1 cellular context compared by ENCODE assay signal in the genomic region with DNA sequence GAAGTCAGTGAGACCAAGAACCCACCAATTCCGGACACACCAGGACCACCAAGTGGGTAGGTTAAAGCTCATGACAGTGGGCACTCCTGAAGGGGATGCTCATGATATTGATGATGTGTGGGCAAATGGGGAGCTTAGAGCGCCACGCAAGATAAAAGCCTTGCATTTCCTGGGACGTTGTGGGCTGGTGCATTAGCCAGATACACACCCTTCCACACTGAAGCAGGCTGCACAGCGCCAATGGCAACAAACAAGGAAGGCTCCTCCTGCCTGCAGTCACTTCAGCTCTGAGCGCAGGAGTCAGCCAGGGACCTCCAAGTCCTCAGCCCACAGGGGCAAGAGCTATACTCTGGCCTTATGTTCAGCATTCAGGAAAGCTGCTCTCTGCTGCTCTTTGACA.
TF ChIP-seq lines count a peak whose summit lies in the region.

No MANE protein-coding gene starts in this region.

TF ChIP-seq in SK-N-SH treated with all-trans-retinoic acid at 6 μM for 48 hours, 23 proteins besides CTCF, POLR2A, EP300 and RAD21 (continued from another document):
- TF ChIP-seq, protein P1, sequence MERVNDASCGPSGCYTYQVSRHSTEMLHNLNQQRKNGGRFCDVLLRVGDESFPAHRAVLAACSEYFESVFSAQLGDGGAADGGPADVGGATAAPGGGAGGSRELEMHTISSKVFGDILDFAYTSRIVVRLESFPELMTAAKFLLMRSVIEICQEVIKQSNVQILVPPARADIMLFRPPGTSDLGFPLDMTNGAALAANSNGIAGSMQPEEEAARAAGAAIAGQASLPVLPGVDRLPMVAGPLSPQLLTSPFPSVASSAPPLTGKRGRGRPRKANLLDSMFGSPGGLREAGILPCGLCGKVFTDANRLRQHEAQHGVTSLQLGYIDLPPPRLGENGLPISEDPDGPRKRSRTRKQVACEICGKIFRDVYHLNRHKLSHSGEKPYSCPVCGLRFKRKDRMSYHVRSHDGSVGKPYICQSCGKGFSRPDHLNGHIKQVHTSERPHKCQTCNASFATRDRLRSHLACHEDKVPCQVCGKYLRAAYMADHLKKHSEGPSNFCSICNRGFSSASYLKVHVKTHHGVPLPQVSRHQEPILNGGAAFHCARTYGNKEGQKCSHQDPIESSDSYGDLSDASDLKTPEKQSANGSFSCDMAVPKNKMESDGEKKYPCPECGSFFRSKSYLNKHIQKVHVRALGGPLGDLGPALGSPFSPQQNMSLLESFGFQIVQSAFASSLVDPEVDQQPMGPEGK (CRISPR knock-in tag; IDR thresholded peaks at IDR 0.05; ENCODE audit: borderline replicate concordance) = no peak
- TF ChIP-seq ZNF565 (CRISPR knock-in tag; conservative IDR thresholded peaks at IDR 0.05; ENCODE audit: low read depth) = no peak
- TF ChIP-seq ZNF8 (CRISPR knock-in tag; IDR thresholded peaks at IDR 0.05) = no peak
- TF ChIP-seq, protein P2, sequence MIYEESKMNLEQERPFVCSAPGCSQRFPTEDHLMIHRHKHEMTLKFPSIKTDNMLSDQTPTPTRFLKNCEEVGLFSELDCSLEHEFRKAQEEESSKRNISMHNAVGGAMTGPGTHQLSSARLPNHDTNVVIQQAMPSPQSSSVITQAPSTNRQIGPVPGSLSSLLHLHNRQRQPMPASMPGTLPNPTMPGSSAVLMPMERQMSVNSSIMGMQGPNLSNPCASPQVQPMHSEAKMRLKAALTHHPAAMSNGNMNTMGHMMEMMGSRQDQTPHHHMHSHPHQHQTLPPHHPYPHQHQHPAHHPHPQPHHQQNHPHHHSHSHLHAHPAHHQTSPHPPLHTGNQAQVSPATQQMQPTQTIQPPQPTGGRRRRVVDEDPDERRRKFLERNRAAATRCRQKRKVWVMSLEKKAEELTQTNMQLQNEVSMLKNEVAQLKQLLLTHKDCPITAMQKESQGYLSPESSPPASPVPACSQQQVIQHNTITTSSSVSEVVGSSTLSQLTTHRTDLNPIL (CRISPR knock-in tag; IDR thresholded peaks at IDR 0.05; ENCODE audit: low read depth) = no peak
- TF ChIP-seq ZNF70 (CRISPR knock-in tag; IDR thresholded peaks at IDR 0.05) = no peak
- TF ChIP-seq, protein P3, sequence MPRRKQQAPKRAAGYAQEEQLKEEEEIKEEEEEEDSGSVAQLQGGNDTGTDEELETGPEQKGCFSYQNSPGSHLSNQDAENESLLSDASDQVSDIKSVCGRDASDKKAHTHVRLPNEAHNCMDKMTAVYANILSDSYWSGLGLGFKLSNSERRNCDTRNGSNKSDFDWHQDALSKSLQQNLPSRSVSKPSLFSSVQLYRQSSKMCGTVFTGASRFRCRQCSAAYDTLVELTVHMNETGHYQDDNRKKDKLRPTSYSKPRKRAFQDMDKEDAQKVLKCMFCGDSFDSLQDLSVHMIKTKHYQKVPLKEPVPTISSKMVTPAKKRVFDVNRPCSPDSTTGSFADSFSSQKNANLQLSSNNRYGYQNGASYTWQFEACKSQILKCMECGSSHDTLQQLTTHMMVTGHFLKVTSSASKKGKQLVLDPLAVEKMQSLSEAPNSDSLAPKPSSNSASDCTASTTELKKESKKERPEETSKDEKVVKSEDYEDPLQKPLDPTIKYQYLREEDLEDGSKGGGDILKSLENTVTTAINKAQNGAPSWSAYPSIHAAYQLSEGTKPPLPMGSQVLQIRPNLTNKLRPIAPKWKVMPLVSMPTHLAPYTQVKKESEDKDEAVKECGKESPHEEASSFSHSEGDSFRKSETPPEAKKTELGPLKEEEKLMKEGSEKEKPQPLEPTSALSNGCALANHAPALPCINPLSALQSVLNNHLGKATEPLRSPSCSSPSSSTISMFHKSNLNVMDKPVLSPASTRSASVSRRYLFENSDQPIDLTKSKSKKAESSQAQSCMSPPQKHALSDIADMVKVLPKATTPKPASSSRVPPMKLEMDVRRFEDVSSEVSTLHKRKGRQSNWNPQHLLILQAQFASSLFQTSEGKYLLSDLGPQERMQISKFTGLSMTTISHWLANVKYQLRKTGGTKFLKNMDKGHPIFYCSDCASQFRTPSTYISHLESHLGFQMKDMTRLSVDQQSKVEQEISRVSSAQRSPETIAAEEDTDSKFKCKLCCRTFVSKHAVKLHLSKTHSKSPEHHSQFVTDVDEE (CRISPR knock-in tag; IDR thresholded peaks at IDR 0.05) = no peak
- no peak for TF ChIP-seq SNAI2 (CRISPR knock-in tag; IDR thresholded peaks at IDR 0.05)
- TF ChIP-seq, protein P4, sequence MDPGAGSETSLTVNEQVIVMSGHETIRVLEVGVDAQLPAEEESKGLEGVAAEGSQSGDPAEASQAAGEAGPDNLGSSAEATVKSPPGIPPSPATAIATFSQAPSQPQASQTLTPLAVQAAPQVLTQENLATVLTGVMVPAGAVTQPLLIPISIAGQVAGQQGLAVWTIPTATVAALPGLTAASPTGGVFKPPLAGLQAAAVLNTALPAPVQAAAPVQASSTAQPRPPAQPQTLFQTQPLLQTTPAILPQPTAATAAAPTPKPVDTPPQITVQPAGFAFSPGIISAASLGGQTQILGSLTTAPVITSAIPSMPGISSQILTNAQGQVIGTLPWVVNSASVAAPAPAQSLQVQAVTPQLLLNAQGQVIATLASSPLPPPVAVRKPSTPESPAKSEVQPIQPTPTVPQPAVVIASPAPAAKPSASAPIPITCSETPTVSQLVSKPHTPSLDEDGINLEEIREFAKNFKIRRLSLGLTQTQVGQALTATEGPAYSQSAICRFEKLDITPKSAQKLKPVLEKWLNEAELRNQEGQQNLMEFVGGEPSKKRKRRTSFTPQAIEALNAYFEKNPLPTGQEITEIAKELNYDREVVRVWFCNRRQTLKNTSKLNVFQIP (CRISPR knock-in tag; IDR thresholded peaks at IDR 0.05; ENCODE audit: borderline replicate concordance, low read depth) = no peak
- TF ChIP-seq ESRRG (CRISPR knock-in tag; IDR thresholded peaks at IDR 0.05) = no peak
- TF ChIP-seq, protein P5, sequence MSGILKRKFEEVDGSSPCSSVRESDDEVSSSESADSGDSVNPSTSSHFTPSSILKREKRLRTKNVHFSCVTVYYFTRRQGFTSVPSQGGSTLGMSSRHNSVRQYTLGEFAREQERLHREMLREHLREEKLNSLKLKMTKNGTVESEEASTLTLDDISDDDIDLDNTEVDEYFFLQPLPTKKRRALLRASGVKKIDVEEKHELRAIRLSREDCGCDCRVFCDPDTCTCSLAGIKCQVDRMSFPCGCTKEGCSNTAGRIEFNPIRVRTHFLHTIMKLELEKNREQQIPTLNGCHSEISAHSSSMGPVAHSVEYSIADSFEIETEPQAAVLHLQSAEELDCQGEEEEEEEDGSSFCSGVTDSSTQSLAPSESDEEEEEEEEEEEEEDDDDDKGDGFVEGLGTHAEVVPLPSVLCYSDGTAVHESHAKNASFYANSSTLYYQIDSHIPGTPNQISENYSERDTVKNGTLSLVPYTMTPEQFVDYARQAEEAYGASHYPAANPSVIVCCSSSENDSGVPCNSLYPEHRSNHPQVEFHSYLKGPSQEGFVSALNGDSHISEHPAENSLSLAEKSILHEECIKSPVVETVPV (CRISPR knock-in tag; IDR thresholded peaks at IDR 0.05) = no peak
- TF ChIP-seq ARNTL (CRISPR knock-in tag; IDR thresholded peaks at IDR 0.05; ENCODE audit: borderline replicate concordance, low read depth) = no peak
- no peak for TF ChIP-seq TCF4 (CRISPR knock-in tag; IDR thresholded peaks at IDR 0.05; ENCODE audit: borderline replicate concordance)
- TF ChIP-seq GLIS3 (CRISPR knock-in tag; IDR thresholded peaks at IDR 0.05) = no peak
